Comparison of ENCODE assay signal across 7 cellular contexts in genomic region chr14:89617471-89618291, GRCh38.
A peak's percentile ranks its signal among the peaks of the same experiment; 100 is the strongest.
DNase-seq lines count a peak whose midpoint lies in the region; ATAC-seq lines count a peak whose summit lies in the region.

No MANE protein-coding gene starts in this region.

- H3K4me3 ChIP-seq in GM08714 (ENCODE audit: low read length) = peak overlapping the region; percentile 86
- peak overlapping the region; percentile 50 for H3K4me3 ChIP-seq in HAP-1

- in situ Hi-C loops in HAP-1 (cut with MboI; ENCODE audit: low sequenced_read_pairs) = no loop called here

- peaks cover 7% of the 10 kb centered on the region for H3K36me3 Mint-ChIP-seq in activated naive CD8-positive, alpha-beta T cell treated with anti-CD3 and anti-CD28 coated beads, Interleukin-2, amount 10 ng/mL, durations not matched to agents 7 days and 5 days

- H3K27me3 ChIP-seq in HAP-1 (ENCODE audit: low read depth) = no peaks in the 10 kb centered on the region

- H3K27ac Mint-ChIP-seq in activated naive CD8-positive, alpha-beta T cell treated with anti-CD3 and anti-CD28 coated beads, Interleukin-2, amount 10 ng/mL, durations not matched to agents 7 days and 5 days = peak overlapping the region; percentile 97

- H3K27me3 Mint-ChIP-seq in activated naive CD8-positive, alpha-beta T cell treated with anti-CD3 and anti-CD28 coated beads, Interleukin-2, amount 10 ng/mL, durations not matched to agents 7 days and 5 days = no peaks in the 10 kb centered on the region

- peaks cover 69% of the 10 kb centered on the region for H3K4me1 Mint-ChIP-seq in activated naive CD8-positive, alpha-beta T cell treated with anti-CD3 and anti-CD28 coated beads, Interleukin-2, amount 10 ng/mL, durations not matched to agents 7 days and 5 days

- intact Hi-C loops in Right ventricle myocardium superior (cut with DNase I) = loop anchor here (5.0 kb wide), 1 partner anchor 195 kb away; no protein-coding TSS in a partner anchor

- ATAC-seq in activated naive CD8-positive, alpha-beta T cell treated with anti-CD3 and anti-CD28 coated beads, Interleukin-2, amount 10 ng/mL, durations not matched to agents 7 days and 5 days (ENCODE audit: low read depth) = peak; percentile 24
- ATAC-seq in Right ventricle myocardium superior (ENCODE audit: poor library complexity) = peak; percentile 70

- peak overlapping the region; percentile 82 for H3K4me3 Mint-ChIP-seq in activated naive CD8-positive, alpha-beta T cell treated with anti-CD3 and anti-CD28 coated beads, Interleukin-2, amount 10 ng/mL, durations not matched to agents 7 days and 5 days

- POLR2A ChIA-PET in activated naive CD8-positive, alpha-beta T cell treated with anti-CD3 and anti-CD28 coated beads, Interleukin-2, amount 10 ng/mL, durations not matched to agents 7 days and 5 days (lab: Charles Lee) = interaction anchor here (0.7 to 5.3 kb wide), 15 partner anchors 16 to 338 kb away, joined by 3 to 40 read pairs (median 5); partner anchors contain the start of gene TDP1

- DNase-seq in HAP-1 (ENCODE audit: low spot score in 2 of 2) (peak; percentile 53 to 62), NCI-H526 treated with DMSO at 0.1 percent for 48 hours (lab: John Stamatoyannopoulos, UW) (peak; percentile 46), Right ventricle myocardium superior (no peak), nucleus accumbens (lab: John Stamatoyannopoulos, UW) (peak in 35 of 56 donors; percentile 7 to 72 (median 23)), COLO829 (ENCODE audit: low spot score) (no peak)
- peak; percentile 54 for DNase-seq in activated naive CD8-positive, alpha-beta T cell treated with anti-CD3 and anti-CD28 coated beads, Interleukin-2, amount 10 ng/mL, durations not matched to agents 7 days and 5 days

- H3K36me3 ChIP-seq in HAP-1 (replicated peaks) = no peaks in the 10 kb centered on the region

- H3K4me1 ChIP-seq in HAP-1 = peaks cover 35% of the 10 kb centered on the region

- no peaks in the 10 kb centered on the region for H3K9me3 Mint-ChIP-seq in activated naive CD8-positive, alpha-beta T cell treated with anti-CD3 and anti-CD28 coated beads, Interleukin-2, amount 10 ng/mL, durations not matched to agents 7 days and 5 days

- H3K9me3 ChIP-seq in HAP-1 = no peaks in the 10 kb centered on the region

Comparison
In these comparisons a context has a peak if more than half of its experiments do, and no peak if none do; other contexts are left out.
1. DNase-seq: peak in HAP-1 (2 of 2), NCI-H526 treated with DMSO at 0.1 percent for 48 hours (single experiment), activated naive CD8-positive, alpha-beta T cell treated with anti-CD3 and anti-CD28 coated beads, Interleukin-2, amount 10 ng/mL, durations not matched to agents 7 days and 5 days (single experiment) and nucleus accumbens (35 of 56); none in Right ventricle myocardium superior (single experiment) and COLO829 (single experiment).